In genomic region chr1:42380617-42381423, GRCh38 we compare ENCODE assay signal across 8 cellular contexts. TPM values are rescaled to one million over a fixed set of nuclear protein-coding genes. Genes with fewer than 3 reads are reported as not detected.
DNase-seq lines count a peak whose midpoint lies in the region; ATAC-seq, FAIRE-seq and TF ChIP-seq lines count a peak whose summit lies in the region.

A gene with protein sequence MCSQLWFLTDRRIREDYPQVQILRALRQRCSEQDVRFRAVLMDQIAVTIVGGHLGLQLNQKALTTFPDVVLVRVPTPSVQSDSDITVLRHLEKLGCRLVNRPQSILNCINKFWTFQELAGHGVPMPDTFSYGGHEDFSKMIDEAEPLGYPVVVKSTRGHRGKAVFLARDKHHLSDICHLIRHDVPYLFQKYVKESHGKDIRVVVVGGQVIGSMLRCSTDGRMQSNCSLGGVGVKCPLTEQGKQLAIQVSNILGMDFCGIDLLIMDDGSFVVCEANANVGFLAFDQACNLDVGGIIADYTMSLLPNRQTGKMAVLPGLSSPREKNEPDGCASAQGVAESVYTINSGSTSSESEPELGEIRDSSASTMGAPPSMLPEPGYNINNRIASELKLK (plus strand): TSS chr1:42380792. CDS start chr1:42380935, 143 bp downstream.

- no peak for TF ChIP-seq EP300 in A549 (IDR thresholded peaks at IDR 0.05)

- TF ChIP-seq CTCF in A549 (IDR thresholded peaks at IDR 0.05), result no peak

- H3K27ac Mint-ChIP-seq in stimulated activated naive CD8-positive, alpha-beta T cell treated with anti-CD3 and anti-CD28 coated beads, Interleukin-15, amount 100 ng/mL, for 72 hours, result peak within 1 kb of the TSS in 1 of 2 donors; percentile 41

- H3K27ac ChIP-seq in A549, result peak within 1 kb of the TSS; percentile 24 to 73; a peak in 5 of 6 replicates

- peak within 1 kb of the TSS; percentile 79 to 84 for H3K4me3 Mint-ChIP-seq in stimulated activated naive CD8-positive, alpha-beta T cell treated with anti-CD3 and anti-CD28 coated beads, Interleukin-15, amount 100 ng/mL, for 72 hours

- FAIRE-seq in A549 (lab: Jason Lieb, UNC), result no peak

- H3K9me3 ChIP-seq in A549, result no peaks in the 10 kb centered on the region
- no peaks in the 10 kb centered on the region for H3K9me3 ChIP-seq in mucosa of stomach (ENCODE audit: control insufficient read depth, low read length)

- H3K9me3 Mint-ChIP-seq in stimulated activated naive CD8-positive, alpha-beta T cell treated with anti-CD3 and anti-CD28 coated beads, Interleukin-15, amount 100 ng/mL, for 72 hours, result no peaks in the 10 kb centered on the region

- H3K4me1 ChIP-seq in A549 (peaks cover 12% of the 10 kb centered on the region), mucosa of stomach (ENCODE audit: control insufficient read depth, insufficient read depth, low read length) (peaks cover 4% of the 10 kb centered on the region)

- H3K4me3 ChIP-seq in A549, result peak within 1 kb of the TSS; percentile 59
- H3K4me3 ChIP-seq in mucosa of stomach (ENCODE audit: low read length), result peak within 1 kb of the TSS; percentile 46

- ATAC-seq in A549 (peak; percentile 95 to 97), GM18499 (IDR thresholded peaks at IDR 0.05; ENCODE audit: insufficient read depth, unreplicated experiment) (peak; percentile 45), HG02938 (IDR thresholded peaks at IDR 0.05; ENCODE audit: unreplicated experiment) (peak; percentile 67)
- peak; percentile 89 for ATAC-seq in stimulated activated naive CD8-positive, alpha-beta T cell treated with anti-CD3 and anti-CD28 coated beads, Interleukin-15, amount 100 ng/mL, for 72 hours

- CTCF ChIA-PET in A549 (lab: Yijun Ruan, JAX), result no interaction called here

- H3K4me2 ChIP-seq in A549, result peak within 1 kb of the TSS; percentile 92

- peak within 1 kb of the TSS; percentile 59 for H3K9ac ChIP-seq in mucosa of stomach (ENCODE audit: low read length)

- TF ChIP-seq POLR2A in A549 (IDR thresholded peaks at IDR 0.05; ENCODE audit: low read length), result peak; percentile 48

- no peak for TF ChIP-seq RAD21 in A549 (conservative IDR thresholded peaks at IDR 0.05 in 1 of 2, IDR thresholded peaks at IDR 0.05 in 1 of 2)

- H3K36me3 ChIP-seq in mucosa of stomach (ENCODE audit: control insufficient read depth, insufficient read depth, low read length), result no peaks in the 10 kb centered on the region

- POLR2A ChIA-PET in A549 (lab: Yijun Ruan, JAX), result no interaction called here

- WGBS in A549 (ENCODE audit: missing lambda C conversion rate), result 24% methylated on average over 23 of the region's 100 CpGs

- peak; percentile 44 to 70 for DNase-seq in A549 (ENCODE audit: low read depth in 1 of 2, low spot score in 1 of 2)
- DNase-seq in NCI-H2227 (lab: John Stamatoyannopoulos, UW; ENCODE audit: unreplicated experiment), result peak; percentile 90
- peak; percentile 22 to 27 (median 27) for DNase-seq in activated CD8-positive, alpha-beta memory T cell treated with anti-CD3 and anti-CD28 coated beads for 48 hours (ENCODE audit: low read depth in 2 of 3, low spot score in 2 of 3)
- DNase-seq in epidermal melanocyte (ENCODE audit: insufficient read length, low spot score), result peak; percentile 72
- peak; percentile 46 to 63 for DNase-seq in stimulated activated naive CD8-positive, alpha-beta T cell treated with anti-CD3 and anti-CD28 coated beads, Interleukin-15, amount 100 ng/mL, for 72 hours

- H3K27me3 Mint-ChIP-seq in stimulated activated naive CD8-positive, alpha-beta T cell treated with anti-CD3 and anti-CD28 coated beads, Interleukin-15, amount 100 ng/mL, for 72 hours, result peaks cover 19% of the 10 kb centered on the region

- H3K4me1 Mint-ChIP-seq in stimulated activated naive CD8-positive, alpha-beta T cell treated with anti-CD3 and anti-CD28 coated beads, Interleukin-15, amount 100 ng/mL, for 72 hours, result peaks cover 6% of the 10 kb centered on the region

- peaks cover 20% of the 10 kb centered on the region for H3K27me3 ChIP-seq in mucosa of stomach (ENCODE audit: control insufficient read depth, insufficient read depth, low read length)

TF ChIP-seq in A549, 52 proteins besides CTCF, POLR2A, EP300 and RAD21:
- TF ChIP-seq MAX (IDR thresholded peaks at IDR 0.05), result 0 out of 2 replicates have a peak, but pooled peaks have one; percentile 21
- no peak for TF ChIP-seq PHF8 (IDR thresholded peaks at IDR 0.05; ENCODE audit: borderline replicate concordance, low read depth)

RNA-seq across cellular contexts. Expression of the gene that starts here (rescaled TPM):
- 1.7 and 2.4 TPM in 2 replicates for polyA plus RNA-seq in A549 (2011; rRNA removed)
- polyA plus RNA-seq in A549 (2012; cell fraction: cytosol; rRNA removed), result 0.61 and 0.71 TPM in 2 replicates
- 0.35 and 0.44 TPM in 2 replicates for polyA plus RNA-seq in A549 (2012; cell fraction: nucleus; rRNA removed)
- 0.35 to 0.59 TPM (median 0.42 TPM) in 3 replicates for polyA plus RNA-seq in A549 (2017; fragmentation: RNase III; extraction: RNeasy Plus Mini Kit Qiagen cat#74134 plus additional on column Dnase treatment)
- polyA minus RNA-seq in A549 (2011; rRNA and poly(A)+ RNA removed), result 1.9 and 3.0 TPM in 2 replicates

Comparison
In these comparisons a context has a peak if more than half of its experiments do, and no peak if none do; other contexts are left out.
1. Peak in every context shown above with its lines: DNase-seq, ATAC-seq, H3K4me3 ChIP-seq and H3K27ac ChIP-seq.
2. ATAC-seq: peak in every context shown above with its lines; median percentile 96 in A549; 89 in stimulated activated naive CD8-positive, alpha-beta T cell treated with anti-CD3 and anti-CD28 coated beads, Interleukin-15, amount 100 ng/mL, for 72 hours; 67 in HG02938; 45 in GM18499.
3. DNase-seq: peak in every context shown above with its lines; median percentile 90 in NCI-H2227; 72 in epidermal melanocyte; 57 in A549; 54 in stimulated activated naive CD8-positive, alpha-beta T cell treated with anti-CD3 and anti-CD28 coated beads, Interleukin-15, amount 100 ng/mL, for 72 hours; 27 in activated CD8-positive, alpha-beta memory T cell treated with anti-CD3 and anti-CD28 coated beads for 48 hours.